In genomic region chr16:70749006-70749678, GRCh38 we compare ENCODE assay signal across 11 cellular contexts. TPM values are rescaled to one million over a fixed set of nuclear protein-coding genes. Genes with fewer than 3 reads are reported as not detected.
A peak's percentile ranks its signal among the peaks of the same experiment; 100 is the strongest.
DNase-seq lines count a peak whose midpoint lies in the region; ATAC-seq and TF ChIP-seq lines count a peak whose summit lies in the region.
"Had no signal": no experiment of that assay in that cellular context is flagged by ENCODE, and none has a peak within 500 bp of the region (broad histone marks: within the 10 kb centered on the region; RNA-seq: fewer than 3 reads in every experiment).

No MANE protein-coding gene starts in this region.

- no peak for ATAC-seq in naive thymus-derived CD4-positive, alpha-beta T cell
- ATAC-seq in GM21381 (IDR thresholded peaks at IDR 0.05; ENCODE audit: unreplicated experiment), result no peak
- ATAC-seq: natural killer cell had no signal

- no peaks in the 10 kb centered on the region for H3K27me3 ChIP-seq in A673 (replicated peaks; ENCODE audit: insufficient read depth, low read depth, low read length, poor library complexity)
- no peaks in the 10 kb centered on the region for H3K27me3 ChIP-seq in naive thymus-derived CD4-positive, alpha-beta T cell (ENCODE audit: control insufficient read depth in 2 of 2, insufficient read depth in 2 of 2, low read length in 2 of 2)

- H3K4me3 ChIP-seq in A673 (ENCODE audit: low read depth, low read length, poor library complexity, severe bottlenecking), result no peak overlapping the region
- no peak overlapping the region for H3K4me3 ChIP-seq in naive thymus-derived CD4-positive, alpha-beta T cell (ENCODE audit: low read length)

- peaks cover 47% of the 10 kb centered on the region for H3K4me1 ChIP-seq in A673 (ENCODE audit: insufficient read depth, low read length, poor library complexity, severe bottlenecking)
- H3K4me1 ChIP-seq in naive thymus-derived CD4-positive, alpha-beta T cell (ENCODE audit: control insufficient read depth in 2 of 2, insufficient read depth in 2 of 2, low read length in 2 of 2), result peaks cover 0 to 6% of the 10 kb centered on the region in 2 donors

- POLR2A ChIA-PET in A673 (lab: Charles Lee; ENCODE audit: low non-redundant PET), result no interaction called here
- POLR2A ChIA-PET in naive thymus-derived CD4-positive, alpha-beta T cell (lab: Charles Lee), result interaction anchor here (0.8 to 5.9 kb wide), 2 partner anchors 11 to 12 kb away, joined by 3 to 59 read pairs; no protein-coding TSS in a partner anchor

- peak overlapping the region; percentile 25 for H3K27ac Mint-ChIP-seq in dendritic cell treated with granulocyte-macrophage colony-stimulating factor and Interleukin-4, amounts not matched to agents 40 ng/mL and 50 ng/mL, for 4 days
- H3K27ac Mint-ChIP-seq in naive thymus-derived CD4-positive, alpha-beta T cell, result peak overlapping the region in 5 of 9 donors; percentile 45 to 82 (median 65)
- H3K27ac Mint-ChIP-seq: natural killer cell had no signal

- TF ChIP-seq CTCF in A673 (conservative IDR thresholded peaks at IDR 0.05; ENCODE audit: low read depth, low read length), result no peak

- H3K27ac ChIP-seq in A673 (ENCODE audit: low read depth, low read length, poor library complexity, severe bottlenecking) (peak overlapping the region; percentile 62), KOPT-K1 (ENCODE audit: low read depth, low read length, poor library complexity, severe bottlenecking) (peak overlapping the region; percentile 58)
- no peak overlapping the region for H3K27ac ChIP-seq in naive thymus-derived CD4-positive, alpha-beta T cell (ENCODE audit: low read depth, low read length)

- peaks cover 74% of the 10 kb centered on the region for H3K4me1 Mint-ChIP-seq in dendritic cell treated with granulocyte-macrophage colony-stimulating factor and Interleukin-4, amounts not matched to agents 40 ng/mL and 50 ng/mL, for 4 days (ENCODE audit: low read depth)
- peaks cover 9 to 50% (median 20%) of the 10 kb centered on the region in 7 donors for H3K4me1 Mint-ChIP-seq in naive thymus-derived CD4-positive, alpha-beta T cell

- BruUV-seq in A673 (replicated peaks; lab: Mats Ljungman, UMichigan), result no TSS peak

- CTCF ChIA-PET in A673 (lab: Charles Lee), result no interaction called here
- CTCF ChIA-PET in naive thymus-derived CD4-positive, alpha-beta T cell (lab: Charles Lee), result interaction anchor here (0.9 to 2.7 kb wide), 2 partner anchors 19 to 22 kb away, joined by 3 to 15 read pairs; no protein-coding TSS in a partner anchor

- DNase-seq in A673 (ENCODE audit: low spot score) (peak; percentile 93), NCI-H446 (lab: John Stamatoyannopoulos, UW) (no peak), NCI-H1436 (lab: John Stamatoyannopoulos, UW) (no peak), cortex of kidney (lab: John Stamatoyannopoulos, UW) (no peak)
- DNase-seq in naive thymus-derived CD4-positive, alpha-beta T cell, result no peak
- DNase-seq: activated effector memory CD4-positive, alpha-beta T cell treated with anti-CD3 and anti-CD28 coated beads, Interleukin-2, amount 50 U/mL, for 16 hours; natural killer cell; stimulated activated CD4-positive, alpha-beta T cell treated with anti-CD3 and anti-CD28 coated beads, Interleukin-12 subunit alpha, Interleukin-12 subunit beta, amount 100 ng/mL, for 4 hours had no signal

- H3K27me3 Mint-ChIP-seq in dendritic cell treated with granulocyte-macrophage colony-stimulating factor and Interleukin-4, amounts not matched to agents 40 ng/mL and 50 ng/mL, for 4 days, result no peaks in the 10 kb centered on the region
- H3K27me3 Mint-ChIP-seq in naive thymus-derived CD4-positive, alpha-beta T cell, result no peaks in the 10 kb centered on the region

- no peak overlapping the region for H3K4me3 Mint-ChIP-seq in dendritic cell treated with granulocyte-macrophage colony-stimulating factor and Interleukin-4, amounts not matched to agents 40 ng/mL and 50 ng/mL, for 4 days
- H3K4me3 Mint-ChIP-seq in naive thymus-derived CD4-positive, alpha-beta T cell, result peak overlapping the region in 1 of 10 donors; percentile 21
- H3K4me3 Mint-ChIP-seq: natural killer cell had no signal

- H3K9me3 ChIP-seq in A673 (ENCODE audit: low read depth, low read length, poor library complexity, severe bottlenecking) (no peaks in the 10 kb centered on the region), KOPT-K1 (ENCODE audit: insufficient read depth, low read length, poor library complexity, severe bottlenecking) (no peaks in the 10 kb centered on the region)
- H3K9me3 ChIP-seq in naive thymus-derived CD4-positive, alpha-beta T cell (ENCODE audit: control insufficient read depth in 2 of 3, low read length in 3 of 3), result no peaks in the 10 kb centered on the region

- H3K9me3 Mint-ChIP-seq in dendritic cell treated with granulocyte-macrophage colony-stimulating factor and Interleukin-4, amounts not matched to agents 40 ng/mL and 50 ng/mL, for 4 days, result no peaks in the 10 kb centered on the region
- no peaks in the 10 kb centered on the region for H3K9me3 Mint-ChIP-seq in naive thymus-derived CD4-positive, alpha-beta T cell
- H3K9me3 Mint-ChIP-seq: natural killer cell had no signal

- intact Hi-C loops in A673 (cut with micrococcal nuclease; ENCODE audit: unreplicated experiment), result no loop called here
- intact Hi-C loops in dendritic cell treated with granulocyte-macrophage colony-stimulating factor and Interleukin-4, amounts not matched to agents 40 ng/mL and 50 ng/mL, for 4 days (cut with micrococcal nuclease), result no loop called here
- intact Hi-C loops in naive thymus-derived CD4-positive, alpha-beta T cell (cut with micrococcal nuclease), result no loop called here

- peaks cover 89% of the 10 kb centered on the region for H3K36me3 Mint-ChIP-seq in dendritic cell treated with granulocyte-macrophage colony-stimulating factor and Interleukin-4, amounts not matched to agents 40 ng/mL and 50 ng/mL, for 4 days (ENCODE audit: low read depth)
- H3K36me3 Mint-ChIP-seq in naive thymus-derived CD4-positive, alpha-beta T cell, result peaks cover 0 to 42% (median 8%) of the 10 kb centered on the region in 5 donors
- H3K36me3 Mint-ChIP-seq: natural killer cell had no signal

- H3K36me3 ChIP-seq in A673 (ENCODE audit: insufficient read depth, low read length, poor library complexity, severe bottlenecking) (no peaks in the 10 kb centered on the region), KOPT-K1 (ENCODE audit: insufficient read depth, low read length) (peaks cover 14% of the 10 kb centered on the region)
- H3K36me3 ChIP-seq in naive thymus-derived CD4-positive, alpha-beta T cell (ENCODE audit: control insufficient read depth in 2 of 3, insufficient read depth in 3 of 3, low read length in 3 of 3), result peaks cover 0 to 57% (median 0%) of the 10 kb centered on the region in 3 experiments

RNA-seq across cellular contexts. Expression of gene VAC14, which starts 51.8 kb away (rescaled TPM):
- 46.6 and 47.2 TPM in 2 replicates for total RNA-seq in A673 (2021)
- total RNA-seq in naive thymus-derived CD4-positive, alpha-beta T cell, result 10 to 100 TPM; 36.7 to 47.1 (median 45.9) TPM
- 10 to 100 TPM; 29.2 to 61.2 TPM for polyA plus RNA-seq in naive thymus-derived CD4-positive, alpha-beta T cell
